In genomic region chr10:17510242-17510908, GRCh38 we compare ENCODE assay signal across 1 cellular context.
TF ChIP-seq lines count a peak whose summit lies in the region.

No MANE protein-coding gene starts in this region.

TF ChIP-seq in GM12878, 131 proteins besides CTCF, POLR2A, EP300 and RAD21 (continued from another document and continues in another):
- TF ChIP-seq TBL1XR1 (IDR thresholded peaks at IDR 0.05; ENCODE audit: low read depth, low read length) (0 out of 2 replicates have a peak, but pooled peaks have one; percentile 37), NR2C2 (IDR thresholded peaks at IDR 0.05; ENCODE audit: borderline replicate concordance, control insufficient read depth, insufficient read length, low read depth) (no peak), SP1 (IDR thresholded peaks at IDR 0.05; ENCODE audit: low read depth, low read length) (peak; percentile 12), ZNF274 (IDR thresholded peaks at IDR 0.05; ENCODE audit: insufficient read depth, insufficient read length) (no peak), USF1 (IDR thresholded peaks at IDR 0.05; ENCODE audit: borderline replicate concordance, extremely low read length, insufficient read depth, low read depth, low read length) (no peak), ZZZ3 (IDR thresholded peaks at IDR 0.05; ENCODE audit: control insufficient read depth, insufficient read length, low read depth) (no peak), ATF7 (IDR thresholded peaks at IDR 0.05; ENCODE audit: low read depth) (peak; percentile 52; the same call in 1 of the 2 replicates), MLLT1 (IDR thresholded peaks at IDR 0.05) (peak; percentile 85), HDGF (IDR thresholded peaks at IDR 0.05) (no peak), E2F8 (IDR thresholded peaks at IDR 0.05; ENCODE audit: low read depth, partially characterized antibody) (no peak), SIN3A (IDR thresholded peaks at IDR 0.05; ENCODE audit: low read depth, low read length) (no peak), GATAD2B (conservative IDR thresholded peaks at IDR 0.05; ENCODE audit: low read depth) (no peak; the same call in 1 of the 2 replicates), RAD51 (IDR thresholded peaks at IDR 0.05) (peak; percentile 12; the same call in 1 of the 2 replicates), ATF3 (IDR thresholded peaks at IDR 0.05; ENCODE audit: borderline replicate concordance, extremely low read depth, low read depth, low read length) (no peak), HDAC2 (IDR thresholded peaks at IDR 0.05) (no peak), SMARCA5 (IDR thresholded peaks at IDR 0.05) (peak; percentile 23; the same call in 1 of the 2 replicates), EZH2 (IDR thresholded peaks at IDR 0.05; ENCODE audit: borderline replicate concordance, control insufficient read depth, low read depth, low read length) (no peak), MYB (IDR thresholded peaks at IDR 0.05; ENCODE audit: borderline replicate concordance, low read depth, low read length) (no peak), NRF1 (conservative IDR thresholded peaks at IDR 0.05; ENCODE audit: low read depth, low read length) (no peak), PBX3 (IDR thresholded peaks at IDR 0.05; ENCODE audit: insufficient replicate concordance, low read depth, low read length) (no peak), IRF5 (IDR thresholded peaks at IDR 0.05; ENCODE audit: borderline replicate concordance) (no peak), HSF1 (IDR thresholded peaks at IDR 0.05; ENCODE audit: low read depth, low read length) (no peak), ETV6 (conservative IDR thresholded peaks at IDR 0.05 in 1 of 2, IDR thresholded peaks at IDR 0.05 in 1 of 2; ENCODE audit: borderline replicate concordance in 1 of 2, low read depth in 1 of 2) (no peak), SUZ12 (IDR thresholded peaks at IDR 0.05; ENCODE audit: unreplicated experiment) (no peak), TCF12 (IDR thresholded peaks at IDR 0.05; ENCODE audit: low read depth, low read length) (no peak), E4F1 (IDR thresholded peaks at IDR 0.05; ENCODE audit: borderline replicate concordance, partially characterized antibody) (no peak), PAX5 (IDR thresholded peaks at IDR 0.05; ENCODE audit: borderline replicate concordance, low read depth, low read length) (0 out of 2 replicates have a peak, but pooled peaks have one; percentile 34), FOXK2 (IDR thresholded peaks at IDR 0.05) (no peak), BCL3 (IDR thresholded peaks at IDR 0.05; ENCODE audit: borderline replicate concordance, insufficient read depth, low read depth, low read length, poor library complexity, severe bottlenecking) (no peak), MAX (IDR thresholded peaks at IDR 0.05; ENCODE audit: low read depth, low read length) (no peak), STAT1 (conservative IDR thresholded peaks at IDR 0.05) (no peak), CEBPZ (IDR thresholded peaks at IDR 0.05; ENCODE audit: low read depth, low read length) (no peak), BRCA1 (IDR thresholded peaks at IDR 0.05; ENCODE audit: low read depth, low read length) (no peak), JUNB (IDR thresholded peaks at IDR 0.05) (peak; percentile 55), ZSCAN29 (IDR thresholded peaks at IDR 0.05) (no peak), SREBF1 (IDR thresholded peaks at IDR 0.05; ENCODE audit: low read length) (no peak), MXI1 (IDR thresholded peaks at IDR 0.05; ENCODE audit: low read depth, low read length) (no peak), SKIL (IDR thresholded peaks at IDR 0.05; ENCODE audit: low read depth, poor library complexity, severe bottlenecking) (peak; percentile 65), SUPT20H (IDR thresholded peaks at IDR 0.05; ENCODE audit: borderline replicate concordance, control insufficient read depth, low read depth, low read length) (no peak), FOXM1 (IDR thresholded peaks at IDR 0.05; ENCODE audit: low read depth, low read length) (peak; percentile 50; the same call in 1 of the 2 replicates), DPF2 (IDR thresholded peaks at IDR 0.05) (peak; percentile 82)
